8 cellular contexts compared by ENCODE assay signal in genomic region chr10:58335306-58336005, GRCh38. TPM values are rescaled to one million over a fixed set of nuclear protein-coding genes. Genes with fewer than 3 reads are reported as not detected.
A peak's percentile ranks its signal among the peaks of the same experiment; 100 is the strongest.
DNase-seq lines count a peak whose midpoint lies in the region; ATAC-seq lines count a peak whose summit lies in the region.

No MANE protein-coding gene starts in this region.

- H3K9me3 Mint-ChIP-seq in activated CD8-positive, alpha-beta T cell treated with anti-CD3 and anti-CD28 coated beads, Interleukin-2, amount 10 ng/mL, durations not matched to agents 7 days and 5 days (ENCODE audit: insufficient read depth): no peaks in the 10 kb centered on the region
- no peaks in the 10 kb centered on the region for H3K9me3 Mint-ChIP-seq in naive B cell

- H3K27me3 Mint-ChIP-seq in activated CD8-positive, alpha-beta T cell treated with anti-CD3 and anti-CD28 coated beads, Interleukin-2, amount 10 ng/mL, durations not matched to agents 7 days and 5 days (ENCODE audit: low read depth): peaks cover 16% of the 10 kb centered on the region
- peaks cover 0 to 8% (median 4%) of the 10 kb centered on the region in 3 donors for H3K27me3 Mint-ChIP-seq in naive B cell

- H3K4me1 Mint-ChIP-seq in activated CD8-positive, alpha-beta T cell treated with anti-CD3 and anti-CD28 coated beads, Interleukin-2, amount 10 ng/mL, durations not matched to agents 7 days and 5 days (ENCODE audit: low read depth): peaks cover 26% of the 10 kb centered on the region
- peaks cover 27 to 40% (median 39%) of the 10 kb centered on the region in 3 donors for H3K4me1 Mint-ChIP-seq in naive B cell

- peaks cover 10% of the 10 kb centered on the region for H3K36me3 Mint-ChIP-seq in activated CD8-positive, alpha-beta T cell treated with anti-CD3 and anti-CD28 coated beads, Interleukin-2, amount 10 ng/mL, durations not matched to agents 7 days and 5 days (ENCODE audit: low read depth)
- peaks cover 0 to 5% of the 10 kb centered on the region in 2 donors for H3K36me3 Mint-ChIP-seq in naive B cell

- CTCF ChIA-PET in activated CD8-positive, alpha-beta T cell treated with anti-CD3 and anti-CD28 coated beads, Interleukin-2, amount 10 ng/mL, durations not matched to agents 7 days and 5 days (lab: Charles Lee): interaction anchor here (1.4 kb wide), 1 partner anchor 36 kb away, joined by 3 read pairs; no protein-coding TSS in a partner anchor

- POLR2A ChIA-PET in activated CD8-positive, alpha-beta T cell treated with anti-CD3 and anti-CD28 coated beads, Interleukin-2, amount 10 ng/mL, durations not matched to agents 7 days and 5 days (lab: Charles Lee): interaction anchor here (0.5 to 2.1 kb wide), 4 partner anchors 9 to 50 kb away, joined by 3 to 8 read pairs (median 4); partner anchors contain the start of gene TFAM

- H3K27ac Mint-ChIP-seq in activated CD8-positive, alpha-beta T cell treated with anti-CD3 and anti-CD28 coated beads, Interleukin-2, amount 10 ng/mL, durations not matched to agents 7 days and 5 days: peak overlapping the region; percentile 49
- H3K27ac Mint-ChIP-seq in naive B cell: peak overlapping the region; percentile 68 to 95 (median 88)

- DNase-seq in HT1080 (ENCODE audit: low read depth) (peak; percentile 61), fibroblast of gingiva (ENCODE audit: low read depth) (peak; percentile 12), naive B cell (peak; percentile 20), cortex of kidney (lab: John Stamatoyannopoulos, UW) (no peak), GDM1 (lab: John Stamatoyannopoulos, UW) (no peak)
- DNase-seq in activated CD8-positive, alpha-beta T cell treated with anti-CD3 and anti-CD28 coated beads, Interleukin-2, amount 10 ng/mL, durations not matched to agents 7 days and 5 days: no peak

- H3K4me3 ChIP-seq in GM08714 (ENCODE audit: low read length): peak overlapping the region; percentile 81

- peak overlapping the region; percentile 88 for H3K4me3 Mint-ChIP-seq in activated CD8-positive, alpha-beta T cell treated with anti-CD3 and anti-CD28 coated beads, Interleukin-2, amount 10 ng/mL, durations not matched to agents 7 days and 5 days
- H3K4me3 Mint-ChIP-seq in naive B cell: peak overlapping the region; percentile 92 to 100 (median 96)

- ATAC-seq in GM21576 (IDR thresholded peaks at IDR 0.05; ENCODE audit: unreplicated experiment) (peak; percentile 40), naive B cell (ENCODE audit: low read depth in 2 of 2) (peak; percentile 41 to 46)
- ATAC-seq in activated CD8-positive, alpha-beta T cell treated with anti-CD3 and anti-CD28 coated beads, Interleukin-2, amount 10 ng/mL, durations not matched to agents 7 days and 5 days: peak; percentile 49

RNA-seq across cellular contexts. Expression of gene UBE2D1, which starts 0.7 kb away (rescaled TPM):
- 12.1 and 18.2 TPM in 2 replicates for total RNA-seq in HT1080 (2014; rRNA removed; shearing (Covaris generic))
- polyA plus RNA-seq in HT1080 (2015; cell fraction: cytosol; rRNA removed): 28.6 and 33.6 TPM in 2 replicates
- 31.3 and 31.4 TPM in 2 replicates for polyA plus RNA-seq in HT1080 (2015; cell fraction: nucleus; rRNA removed)
- total RNA-seq in activated CD8-positive, alpha-beta T cell treated with anti-CD3 and anti-CD28 coated beads, Interleukin-2, amount 10 ng/mL, durations not matched to agents 7 days and 5 days: 10 to 100 TPM; 12.2 to 12.3 TPM
- 10 to 100 TPM; 29.5 to 44.0 (median 35.4) TPM for polyA plus RNA-seq in naive B cell (ENCODE audit: low read depth in 6 of 6)

RNA-seq across cellular contexts. Expression of gene TFAM, which starts 49.8 kb away (rescaled TPM):
- total RNA-seq in HT1080 (2014; rRNA removed; shearing (Covaris generic)): 137 and 141 TPM in 2 replicates
- 45.6 and 54.9 TPM in 2 replicates for polyA plus RNA-seq in HT1080 (2015; cell fraction: cytosol; rRNA removed)
- polyA plus RNA-seq in HT1080 (2015; cell fraction: nucleus; rRNA removed): 35.0 and 35.3 TPM in 2 replicates
- 10 to 100 TPM; 64.1 to 67.2 TPM for total RNA-seq in activated CD8-positive, alpha-beta T cell treated with anti-CD3 and anti-CD28 coated beads, Interleukin-2, amount 10 ng/mL, durations not matched to agents 7 days and 5 days
- polyA plus RNA-seq in naive B cell (ENCODE audit: low read depth in 6 of 6): 10 to 100 TPM; 54.7 to 67.5 (median 61.7) TPM

Comparison
In these comparisons a context has a peak if more than half of its experiments do, and no peak if none do; other contexts are left out.
1. DNase-seq: peak in HT1080 (single experiment), fibroblast of gingiva (single experiment) and naive B cell (single experiment); none in activated CD8-positive, alpha-beta T cell treated with anti-CD3 and anti-CD28 coated beads, Interleukin-2, amount 10 ng/mL, durations not matched to agents 7 days and 5 days (single experiment), cortex of kidney (single experiment) and GDM1 (single experiment).
2. Peak in every context shown above with its lines, with median percentiles within 50 percentile points of each other: ATAC-seq.